In the genomic region with DNA sequence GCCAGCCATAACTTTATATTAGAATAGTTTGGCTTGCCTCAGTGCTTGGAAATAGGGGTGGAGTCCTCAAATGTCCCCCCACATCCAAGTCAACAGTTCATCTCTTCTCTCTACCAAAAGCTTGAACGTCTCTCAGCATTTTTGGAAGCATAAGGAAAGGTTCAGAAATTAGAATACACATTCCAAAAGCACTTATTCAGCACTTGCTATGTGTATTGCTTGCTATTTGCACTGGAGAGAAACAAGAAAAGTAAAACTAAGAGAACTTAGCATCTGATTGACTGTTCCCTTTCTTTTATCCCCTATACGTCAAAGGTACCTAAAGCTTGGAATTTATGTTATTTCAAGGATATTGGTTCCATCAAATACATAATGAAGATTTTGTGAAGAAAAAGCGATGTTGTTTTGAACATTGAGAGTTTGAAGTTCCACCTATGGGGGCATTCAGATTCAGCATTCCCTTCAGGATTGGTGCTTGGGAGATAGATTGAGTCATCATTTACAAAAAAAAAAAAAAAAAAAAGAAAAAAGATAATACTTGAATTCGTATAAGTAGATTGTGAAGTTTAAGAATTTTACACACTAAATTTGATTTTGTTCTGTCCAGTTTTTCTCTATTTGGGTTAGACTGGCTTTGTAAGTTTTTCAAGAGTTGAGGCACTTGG, we compare ENCODE assay signal across 2 cellular contexts.
TF ChIP-seq lines count a peak whose summit lies in the region.

No MANE protein-coding gene starts in this region.

TF ChIP-seq in SK-N-SH, 30 proteins besides CTCF, POLR2A, EP300 and RAD21 (continued from another document):
- TF ChIP-seq ZBTB33 (IDR thresholded peaks at IDR 0.05; ENCODE audit: borderline replicate concordance, low read depth) = no peak
- no peak for TF ChIP-seq CHD2 (IDR thresholded peaks at IDR 0.05; ENCODE audit: low read length, partially characterized antibody)
- TF ChIP-seq POLR2AphosphoS5 (IDR thresholded peaks at IDR 0.05; ENCODE audit: low read depth, low read length) = no peak
- no peak for TF ChIP-seq EZH2phosphoT487 (IDR thresholded peaks at IDR 0.05; ENCODE audit: borderline replicate concordance, low read depth)
- TF ChIP-seq TEAD4 (IDR thresholded peaks at IDR 0.05; ENCODE audit: borderline replicate concordance, insufficient read depth) = no peak
- TF ChIP-seq USF2 (IDR thresholded peaks at IDR 0.05; ENCODE audit: borderline replicate concordance, low read depth, low read length) = no peak
- no peak for TF ChIP-seq RXRA (IDR thresholded peaks at IDR 0.05; ENCODE audit: borderline replicate concordance, low read depth)

TF ChIP-seq in SK-N-SH treated with all-trans-retinoic acid at 6 μM for 48 hours, 23 proteins besides CTCF, POLR2A, EP300 and RAD21 (continued from another document):
- TF ChIP-seq, protein P1, sequence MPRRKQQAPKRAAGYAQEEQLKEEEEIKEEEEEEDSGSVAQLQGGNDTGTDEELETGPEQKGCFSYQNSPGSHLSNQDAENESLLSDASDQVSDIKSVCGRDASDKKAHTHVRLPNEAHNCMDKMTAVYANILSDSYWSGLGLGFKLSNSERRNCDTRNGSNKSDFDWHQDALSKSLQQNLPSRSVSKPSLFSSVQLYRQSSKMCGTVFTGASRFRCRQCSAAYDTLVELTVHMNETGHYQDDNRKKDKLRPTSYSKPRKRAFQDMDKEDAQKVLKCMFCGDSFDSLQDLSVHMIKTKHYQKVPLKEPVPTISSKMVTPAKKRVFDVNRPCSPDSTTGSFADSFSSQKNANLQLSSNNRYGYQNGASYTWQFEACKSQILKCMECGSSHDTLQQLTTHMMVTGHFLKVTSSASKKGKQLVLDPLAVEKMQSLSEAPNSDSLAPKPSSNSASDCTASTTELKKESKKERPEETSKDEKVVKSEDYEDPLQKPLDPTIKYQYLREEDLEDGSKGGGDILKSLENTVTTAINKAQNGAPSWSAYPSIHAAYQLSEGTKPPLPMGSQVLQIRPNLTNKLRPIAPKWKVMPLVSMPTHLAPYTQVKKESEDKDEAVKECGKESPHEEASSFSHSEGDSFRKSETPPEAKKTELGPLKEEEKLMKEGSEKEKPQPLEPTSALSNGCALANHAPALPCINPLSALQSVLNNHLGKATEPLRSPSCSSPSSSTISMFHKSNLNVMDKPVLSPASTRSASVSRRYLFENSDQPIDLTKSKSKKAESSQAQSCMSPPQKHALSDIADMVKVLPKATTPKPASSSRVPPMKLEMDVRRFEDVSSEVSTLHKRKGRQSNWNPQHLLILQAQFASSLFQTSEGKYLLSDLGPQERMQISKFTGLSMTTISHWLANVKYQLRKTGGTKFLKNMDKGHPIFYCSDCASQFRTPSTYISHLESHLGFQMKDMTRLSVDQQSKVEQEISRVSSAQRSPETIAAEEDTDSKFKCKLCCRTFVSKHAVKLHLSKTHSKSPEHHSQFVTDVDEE (CRISPR knock-in tag; IDR thresholded peaks at IDR 0.05) = no peak
- no peak for TF ChIP-seq ZNF565 (CRISPR knock-in tag; conservative IDR thresholded peaks at IDR 0.05; ENCODE audit: low read depth)
- no peak for TF ChIP-seq BACH2 (CRISPR knock-in tag; IDR thresholded peaks at IDR 0.05; ENCODE audit: borderline replicate concordance)
- TF ChIP-seq ZFP30 (CRISPR knock-in tag; IDR thresholded peaks at IDR 0.05) = no peak
- TF ChIP-seq POU6F1 (CRISPR knock-in tag; IDR thresholded peaks at IDR 0.05; ENCODE audit: borderline replicate concordance, low read depth) = no peak
- no peak for TF ChIP-seq ZNF8 (CRISPR knock-in tag; IDR thresholded peaks at IDR 0.05)
- TF ChIP-seq ZC3H10 (CRISPR knock-in tag; IDR thresholded peaks at IDR 0.05) = no peak
